In the genomic region with DNA sequence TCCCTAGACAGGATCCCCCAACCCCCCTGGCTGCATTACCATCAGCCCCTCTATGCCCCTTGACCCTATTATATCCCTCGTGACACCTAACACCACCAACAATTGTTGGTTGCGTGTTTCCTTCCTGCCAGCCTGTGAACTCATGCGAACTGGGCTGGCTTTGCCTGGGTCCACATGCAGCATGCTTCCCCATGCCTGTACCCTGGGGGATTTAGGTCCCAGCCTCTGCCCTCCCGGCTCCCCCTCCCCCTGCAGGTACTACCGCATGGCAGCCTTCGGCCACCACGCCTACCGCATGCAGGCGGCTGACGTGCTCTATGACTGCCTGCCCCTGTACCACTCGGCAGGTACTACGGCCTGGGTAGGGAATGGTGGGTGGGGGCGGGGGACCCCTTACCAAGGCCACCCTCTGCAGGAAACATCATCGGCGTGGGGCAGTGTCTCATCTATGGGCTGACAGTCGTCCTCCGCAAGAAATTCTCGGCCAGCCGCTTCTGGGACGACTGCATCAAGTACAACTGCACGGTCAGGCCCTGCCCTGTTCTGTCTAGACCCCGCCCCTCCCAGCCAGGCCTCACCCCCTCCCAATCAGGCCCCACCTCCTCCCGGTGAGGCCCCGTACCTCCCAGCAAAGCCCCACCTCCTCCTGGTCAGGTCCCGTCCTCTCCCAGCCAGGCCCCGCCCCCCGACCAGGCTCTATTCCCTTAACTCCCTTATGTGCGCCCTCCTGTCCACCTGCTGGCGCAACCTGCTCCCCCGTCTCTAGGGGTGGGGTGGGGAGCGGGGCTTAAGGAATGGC, we compare ENCODE assay signal across 8 cellular contexts. TPM values are rescaled to one million over a fixed set of nuclear protein-coding genes. Genes with fewer than 3 reads are reported as not detected.
A peak's percentile ranks its signal among the peaks of the same experiment; 100 is the strongest.
DNase-seq lines count a peak whose midpoint lies in the region; ATAC-seq and TF ChIP-seq lines count a peak whose summit lies in the region.

No MANE protein-coding gene starts in this region.

- no peak; the same call in 1 of the 2 replicates for TF ChIP-seq CTCF in HFFc6 (IDR thresholded peaks at IDR 0.05)

- POLR2A ChIA-PET in T-cell (lab: Charles Lee): no interaction called here

- peak; percentile 82 to 90 (median 86) for ATAC-seq in T-cell (replicated peaks in 1 of 4)
- no peak for ATAC-seq in GM21576 (IDR thresholded peaks at IDR 0.05; ENCODE audit: unreplicated experiment)

- H3K36me3 Mint-ChIP-seq in T-cell (no peaks in the 10 kb centered on the region), HFFc6 (ENCODE audit: low read depth) (peaks cover 4% of the 10 kb centered on the region; the same call in 1 of the 2 replicates)

- DNase-seq in NCI-H345 (lab: John Stamatoyannopoulos, UW): peak; percentile 5
- no peak for DNase-seq in NCI-H345 treated with DMSO at 0.1 percent for 48 hours (lab: John Stamatoyannopoulos, UW; ENCODE audit: unreplicated experiment)
- DNase-seq in T-cell: peak in 33 of 34 experiments; percentile 35 to 75 (median 60)
- peak; percentile 70 for DNase-seq in activated naive CD8-positive, alpha-beta T cell treated with anti-CD3 and anti-CD28 coated beads, Interleukin-2, amount 50 U/mL, for 16 hours (ENCODE audit: low read depth, low spot score)
- peak; percentile 48 for DNase-seq in kidney tubule cell (ENCODE audit: low spot score)
- DNase-seq in stimulated activated CD8-positive, alpha-beta memory T cell treated with anti-CD3 and anti-CD28 coated beads, Interleukin-12 subunit alpha, Interleukin-12 subunit beta, amount 100 ng/mL, for 24 hours (ENCODE audit: extremely low read depth): peak; percentile 72
- no peak for DNase-seq in HFFc6

- H3K9me3 Mint-ChIP-seq in T-cell (no peaks in the 10 kb centered on the region), HFFc6 (no peaks in the 10 kb centered on the region)

- peak overlapping the region; percentile 86 to 92 for H3K27ac Mint-ChIP-seq in T-cell
- no peak overlapping the region for H3K27ac Mint-ChIP-seq in HFFc6

- H3K27me3 Mint-ChIP-seq in T-cell: no peaks in the 10 kb centered on the region
- peaks cover 6% of the 10 kb centered on the region for H3K27me3 Mint-ChIP-seq in HFFc6 (ENCODE audit: insufficient read depth)

- CTCF ChIA-PET in T-cell (lab: Charles Lee): no interaction called here

- H3K4me3 Mint-ChIP-seq in T-cell (peak overlapping the region; percentile 62 to 69 (median 63)), HFFc6 (no peak overlapping the region)

- H3K4me1 Mint-ChIP-seq in T-cell (peaks cover 34 to 45% (median 43%) of the 10 kb centered on the region in 3 donors), HFFc6 (ENCODE audit: low read depth) (peaks cover 18% of the 10 kb centered on the region)

RNA-seq across cellular contexts. Expression of a gene that starts 18.5 kb away (rescaled TPM):
- 10 to 100 TPM in 3 of 5 donors, 1 to 10 TPM in 2; 5.9 to 13.3 (median 10.5) TPM for total RNA-seq in T-cell
- 10 to 100 TPM; 11.5 to 14.9 (median 13.6) TPM for total RNA-seq in HFFc6 (2021; fragmentation: NEBNext Ultra II Directional; extraction: Animal tissue kit (Norgen Biotek cat#: 25700))

RNA-seq across cellular contexts. Expression of a gene that starts 22.7 kb away (rescaled TPM):
- total RNA-seq in T-cell: 100 to 1,000 TPM in 1 of 5 donors, 10 to 100 TPM in 4; 46.2 to 103 (median 77.5) TPM
- total RNA-seq in HFFc6 (2021; fragmentation: NEBNext Ultra II Directional; extraction: Animal tissue kit (Norgen Biotek cat#: 25700)): 100 to 1,000 TPM in 1 of 6 experiments, 10 to 100 TPM in 5; 90.6 to 101 (median 95.2) TPM

RNA-seq across cellular contexts. Expression of a gene that starts 28.1 kb away (rescaled TPM):
- not detected for total RNA-seq in T-cell
- total RNA-seq in HFFc6 (2021; fragmentation: NEBNext Ultra II Directional; extraction: Animal tissue kit (Norgen Biotek cat#: 25700)): not detected

RNA-seq across cellular contexts. Expression of a gene that starts 40.3 kb away (rescaled TPM):
- total RNA-seq in T-cell: not detected
- total RNA-seq in HFFc6 (2021; fragmentation: NEBNext Ultra II Directional; extraction: Animal tissue kit (Norgen Biotek cat#: 25700)): not detected

Comparison
In these comparisons a context has a peak if more than half of its experiments do, and no peak if none do; other contexts are left out.
1. DNase-seq: peak in NCI-H345 (single experiment), T-cell (33 of 34), activated naive CD8-positive, alpha-beta T cell treated with anti-CD3 and anti-CD28 coated beads, Interleukin-2, amount 50 U/mL, for 16 hours (single experiment), kidney tubule cell (single experiment) and stimulated activated CD8-positive, alpha-beta memory T cell treated with anti-CD3 and anti-CD28 coated beads, Interleukin-12 subunit alpha, Interleukin-12 subunit beta, amount 100 ng/mL, for 24 hours (single experiment); none in NCI-H345 treated with DMSO at 0.1 percent for 48 hours (single experiment) and HFFc6 (single experiment).